Comparison of ENCODE assay signal across 16 cellular contexts in genomic region chr11:123303924-123304323, GRCh38.
DNase-seq lines count a peak whose midpoint lies in the region; ATAC-seq lines count a peak whose summit lies in the region.
"Had no signal": no experiment of that assay in that cellular context is flagged by ENCODE, and none has a peak within 500 bp of the region (broad histone marks: within the 10 kb centered on the region; RNA-seq: fewer than 3 reads in every experiment).

No MANE protein-coding gene starts in this region.

- no peaks in the 10 kb centered on the region for H3K36me3 ChIP-seq in neuronal stem cell (replicated peaks in 1 of 2; ENCODE audit: control insufficient read depth in 2 of 2, insufficient read depth in 2 of 2, low read length in 2 of 2)
- H3K36me3 ChIP-seq: BE2C, esophagus muscularis mucosa had no signal

- no peak overlapping the region for H3K9ac ChIP-seq in neuronal stem cell (ENCODE audit: low read depth, low read length, poor library complexity)

- H3K27ac ChIP-seq in neuronal stem cell (replicated peaks; ENCODE audit: low read length) = no peak overlapping the region
- H3K27ac ChIP-seq: esophagus muscularis mucosa had no signal

- no peak overlapping the region for H2BK5ac ChIP-seq in neuronal stem cell (ENCODE audit: low read length)

- H3K27me3 Mint-ChIP-seq in stimulated activated naive CD8-positive, alpha-beta T cell treated with anti-CD3 and anti-CD28 coated beads, Interleukin-15, Interleukin-2, amounts not matched to agents 100 ng/mL and 50 ng/mL, for 24 hours = peaks cover 22% of the 10 kb centered on the region

- no peak overlapping the region for H3K4me2 ChIP-seq in neuronal stem cell (ENCODE audit: insufficient read depth, low read length, poor library complexity, severe bottlenecking)

- H2BK15ac ChIP-seq in neuronal stem cell (ENCODE audit: low read length) = no peak overlapping the region

- peaks cover 0 to 64% (median 22%) of the 10 kb centered on the region in 3 experiments for H3K27me3 ChIP-seq in neuronal stem cell (ENCODE audit: control insufficient read depth in 3 of 3, insufficient read depth in 3 of 3, low read depth in 1 of 3, low read length in 3 of 3)
- H3K27me3 ChIP-seq: BE2C had no signal

- H3K36me3 Mint-ChIP-seq in stimulated activated naive CD8-positive, alpha-beta T cell treated with anti-CD3 and anti-CD28 coated beads, Interleukin-15, Interleukin-2, amounts not matched to agents 100 ng/mL and 50 ng/mL, for 24 hours (ENCODE audit: low read depth) = no peaks in the 10 kb centered on the region

- no peak overlapping the region for H2AK5ac ChIP-seq in neuronal stem cell (ENCODE audit: low read depth, low read length)

- no peaks in the 10 kb centered on the region for H3K9me3 Mint-ChIP-seq in stimulated activated naive CD8-positive, alpha-beta T cell treated with anti-CD3 and anti-CD28 coated beads, Interleukin-15, Interleukin-2, amounts not matched to agents 100 ng/mL and 50 ng/mL, for 24 hours
- H3K9me3 Mint-ChIP-seq: dendritic cell treated with granulocyte-macrophage colony-stimulating factor and Interleukin-4, amounts not matched to agents 40 ng/mL and 50 ng/mL, for 4 days had no signal

- no peaks in the 10 kb centered on the region for H3K79me1 ChIP-seq in neuronal stem cell (ENCODE audit: low read depth, low read length)

- H4K91ac ChIP-seq in neuronal stem cell (ENCODE audit: low read depth, low read length, poor library complexity) = no peak overlapping the region

- no peak for DNase-seq in stimulated activated naive CD8-positive, alpha-beta T cell treated with anti-CD3 and anti-CD28 coated beads, Interleukin-15, Interleukin-2, amounts not matched to agents 100 U/mL and 50 U/mL, for 24 hours
- peak; percentile 10 to 14 for DNase-seq in activated CD4-positive, alpha-beta T cell treated with anti-CD3 and anti-CD28 coated beads, Interleukin-2, amount 50 U/mL, for 48 hours
- no peak for DNase-seq in neuronal stem cell (ENCODE audit: low spot score)
- no peak for DNase-seq in epidermal melanocyte (ENCODE audit: insufficient read length, low spot score)
- DNase-seq: activated gamma-delta T cell, BE2C, HCEC 1CT, mammary epithelial cell, NCI-H1048, NCI-H2171 had no signal

- H3K4me1 ChIP-seq in neuronal stem cell (ENCODE audit: control insufficient read depth in 2 of 2, insufficient read depth in 1 of 2, low read depth in 1 of 2, low read length in 2 of 2) = peaks cover 0 to 10% of the 10 kb centered on the region in 2 donors

- no peaks in the 10 kb centered on the region for H3K9me3 ChIP-seq in neuronal stem cell (replicated peaks in 1 of 2; ENCODE audit: control insufficient read depth in 2 of 2, insufficient read depth in 1 of 2, low read depth in 1 of 2, low read length in 2 of 2)
- H3K9me3 ChIP-seq: BE2C, esophagus muscularis mucosa had no signal

- no peak overlapping the region for H2AFZ ChIP-seq in neuronal stem cell (ENCODE audit: low read length)

- H3K23ac ChIP-seq in neuronal stem cell (ENCODE audit: low read depth, low read length, poor library complexity) = no peak overlapping the region

- H3K4ac ChIP-seq in neuronal stem cell (ENCODE audit: low read length) = no peak overlapping the region

- no peak overlapping the region for H3K4me3 ChIP-seq in neuronal stem cell (ENCODE audit: low read length in 2 of 2)
- H3K4me3 ChIP-seq: esophagus muscularis mucosa had no signal

- no peak overlapping the region for H3K18ac ChIP-seq in neuronal stem cell (ENCODE audit: low read length)

- peaks cover 47% of the 10 kb centered on the region for H3K4me1 Mint-ChIP-seq in stimulated activated naive CD8-positive, alpha-beta T cell treated with anti-CD3 and anti-CD28 coated beads, Interleukin-15, Interleukin-2, amounts not matched to agents 100 ng/mL and 50 ng/mL, for 24 hours (ENCODE audit: low read depth)

- no peak overlapping the region for H2BK12ac ChIP-seq in neuronal stem cell (ENCODE audit: low read length)

- no peak overlapping the region for H2BK120ac ChIP-seq in neuronal stem cell (ENCODE audit: low read depth, low read length)

- peak overlapping the region; percentile 74 for H3K4me3 Mint-ChIP-seq in stimulated activated naive CD8-positive, alpha-beta T cell treated with anti-CD3 and anti-CD28 coated beads, Interleukin-15, Interleukin-2, amounts not matched to agents 100 ng/mL and 50 ng/mL, for 24 hours
- H3K4me3 Mint-ChIP-seq: dendritic cell treated with granulocyte-macrophage colony-stimulating factor and Interleukin-4, amounts not matched to agents 40 ng/mL and 50 ng/mL, for 4 days had no signal

- WGBS in neuronal stem cell (ENCODE audit: extremely low coverage in 2 of 2, insufficient read length in 2 of 2, insufficient replicate concordance in 1 of 2), 2 donors = no CpG with 5 or more reads among the region's 6 CpGs

- H3K14ac ChIP-seq in neuronal stem cell (ENCODE audit: low read length) = no peak overlapping the region

- H4K8ac ChIP-seq in neuronal stem cell (ENCODE audit: low read depth, low read length) = no peak overlapping the region

- peak overlapping the region; percentile 41 for H3K27ac Mint-ChIP-seq in stimulated activated naive CD8-positive, alpha-beta T cell treated with anti-CD3 and anti-CD28 coated beads, Interleukin-15, Interleukin-2, amounts not matched to agents 100 ng/mL and 50 ng/mL, for 24 hours
- H3K27ac Mint-ChIP-seq: dendritic cell treated with granulocyte-macrophage colony-stimulating factor and Interleukin-4, amounts not matched to agents 40 ng/mL and 50 ng/mL, for 4 days had no signal

- ATAC-seq in stimulated activated naive CD8-positive, alpha-beta T cell treated with anti-CD3 and anti-CD28 coated beads, Interleukin-15, Interleukin-2, amounts not matched to agents 100 U/mL and 50 U/mL, for 24 hours = no peak
- ATAC-seq in HG02938 (IDR thresholded peaks at IDR 0.05; ENCODE audit: unreplicated experiment) = peak; percentile 31
- no peak for ATAC-seq in GM21529 (IDR thresholded peaks at IDR 0.05; ENCODE audit: unreplicated experiment)
- ATAC-seq: activated CD4-positive, CD25-positive, alpha-beta regulatory T cell treated with anti-CD3 and anti-CD28 coated beads, Interleukin-2, amount 50 U/mL, for 24 hours had no signal

Comparison
In these comparisons a context has a peak if more than half of its experiments do, and no peak if none do; other contexts are left out.
1. DNase-seq: peak in activated CD4-positive, alpha-beta T cell treated with anti-CD3 and anti-CD28 coated beads, Interleukin-2, amount 50 U/mL, for 48 hours (2 of 2); none in stimulated activated naive CD8-positive, alpha-beta T cell treated with anti-CD3 and anti-CD28 coated beads, Interleukin-15, Interleukin-2, amounts not matched to agents 100 U/mL and 50 U/mL, for 24 hours (single experiment), neuronal stem cell (single experiment) and epidermal melanocyte (single experiment).